ENCODE assay signal across 1 cellular context in the genomic region with DNA sequence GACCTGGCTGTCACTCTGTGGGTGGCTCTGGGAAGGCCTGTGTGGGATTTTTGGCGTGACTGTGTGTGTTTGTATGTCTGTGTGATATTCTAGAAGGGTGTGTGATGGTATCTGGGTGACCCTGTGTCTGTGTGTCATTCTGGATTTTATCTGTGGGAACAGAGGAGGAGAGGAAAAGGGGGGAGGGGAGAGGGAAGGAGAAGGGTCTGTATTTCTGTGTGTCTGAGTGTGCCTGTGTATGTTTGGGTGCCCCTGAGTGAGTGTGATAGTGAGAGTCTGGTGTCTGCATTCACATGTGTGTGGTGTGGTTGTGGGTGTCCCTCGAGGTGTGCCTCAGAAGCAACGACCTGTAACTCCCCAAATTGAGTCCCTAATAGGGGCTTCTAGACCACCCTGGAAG.
TF ChIP-seq lines count a peak whose summit lies in the region.

No MANE protein-coding gene starts in this region.

TF ChIP-seq in K562, 482 proteins besides CTCF, POLR2A, EP300 and RAD21 (continued from another document):
- TF ChIP-seq, protein P1, sequence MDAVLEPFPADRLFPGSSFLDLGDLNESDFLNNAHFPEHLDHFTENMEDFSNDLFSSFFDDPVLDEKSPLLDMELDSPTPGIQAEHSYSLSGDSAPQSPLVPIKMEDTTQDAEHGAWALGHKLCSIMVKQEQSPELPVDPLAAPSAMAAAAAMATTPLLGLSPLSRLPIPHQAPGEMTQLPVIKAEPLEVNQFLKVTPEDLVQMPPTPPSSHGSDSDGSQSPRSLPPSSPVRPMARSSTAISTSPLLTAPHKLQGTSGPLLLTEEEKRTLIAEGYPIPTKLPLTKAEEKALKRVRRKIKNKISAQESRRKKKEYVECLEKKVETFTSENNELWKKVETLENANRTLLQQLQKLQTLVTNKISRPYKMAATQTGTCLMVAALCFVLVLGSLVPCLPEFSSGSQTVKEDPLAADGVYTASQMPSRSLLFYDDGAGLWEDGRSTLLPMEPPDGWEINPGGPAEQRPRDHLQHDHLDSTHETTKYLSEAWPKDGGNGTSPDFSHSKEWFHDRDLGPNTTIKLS (IDR thresholded peaks at IDR 0.05; ENCODE audit: borderline replicate concordance, low read depth) = no peak
- TF ChIP-seq CBFA2T3 (IDR thresholded peaks at IDR 0.05) = 0 out of 2 replicates have a peak, but pooled peaks have one; percentile 15
- TF ChIP-seq, protein P2, sequence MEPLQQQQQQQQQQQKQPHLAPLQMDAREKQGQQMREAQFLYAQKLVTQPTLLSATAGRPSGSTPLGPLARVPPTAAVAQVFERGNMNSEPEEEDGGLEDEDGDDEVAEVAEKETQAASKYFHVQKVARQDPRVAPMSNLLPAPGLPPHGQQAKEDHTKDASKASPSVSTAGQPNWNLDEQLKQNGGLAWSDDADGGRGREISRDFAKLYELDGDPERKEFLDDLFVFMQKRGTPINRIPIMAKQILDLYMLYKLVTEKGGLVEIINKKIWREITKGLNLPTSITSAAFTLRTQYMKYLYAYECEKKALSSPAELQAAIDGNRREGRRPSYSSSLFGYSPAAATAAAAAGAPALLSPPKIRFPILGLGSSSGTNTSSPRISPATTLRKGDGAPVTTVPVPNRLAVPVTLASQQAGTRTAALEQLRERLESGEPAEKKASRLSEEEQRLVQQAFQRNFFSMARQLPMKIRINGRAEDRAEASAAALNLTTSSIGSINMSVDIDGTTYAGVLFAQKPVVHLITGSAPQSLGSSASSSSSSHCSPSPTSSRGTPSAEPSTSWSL (CRISPR knock-in tag; IDR thresholded peaks at IDR 0.05; ENCODE audit: borderline replicate concordance) = no peak
- no peak for TF ChIP-seq RFX7 (CRISPR knock-in tag; IDR thresholded peaks at IDR 0.05)
- no peak for TF ChIP-seq SMAD2 (IDR thresholded peaks at IDR 0.05; ENCODE audit: low read depth, low read length)
- no peak for TF ChIP-seq SAFB2 (IDR thresholded peaks at IDR 0.05; ENCODE audit: borderline replicate concordance, low read depth, low read length, severe bottlenecking)
- TF ChIP-seq KDM4B (IDR thresholded peaks at IDR 0.05; ENCODE audit: borderline replicate concordance in 2 of 2, low read depth in 1 of 2) = no peak
- TF ChIP-seq ARID1B (IDR thresholded peaks at IDR 0.05) = peak; percentile 36
- TF ChIP-seq DPF2 (IDR thresholded peaks at IDR 0.05) = 0 out of 2 replicates have a peak, but pooled peaks have one; percentile 38
TF ChIP-seq in K562: peak in this region for 6.
